ENCODE assay signal across 8 cellular contexts in genomic region chr6:154157082-154157481, GRCh38.
A peak's percentile ranks its signal among the peaks of the same experiment; 100 is the strongest.
DNase-seq lines count a peak whose midpoint lies in the region; ATAC-seq and TF ChIP-seq lines count a peak whose summit lies in the region.

No MANE protein-coding gene starts in this region.

- H4K20me1 ChIP-seq in hepatocyte (ENCODE audit: insufficient read depth, poor library complexity, severe bottlenecking), result no peaks in the 10 kb centered on the region

- H3K9me3 Mint-ChIP-seq in CD4-positive, alpha-beta T cell, result no peaks in the 10 kb centered on the region

- no peak for TF ChIP-seq POLR2A in ovary (IDR thresholded peaks at IDR 0.05)

- H3K36me3 ChIP-seq in ovary (no peaks in the 10 kb centered on the region), A673 (ENCODE audit: insufficient read depth, low read length, poor library complexity, severe bottlenecking) (no peaks in the 10 kb centered on the region), hepatocyte (replicated peaks; ENCODE audit: insufficient read depth, low read depth) (no peaks in the 10 kb centered on the region)

- no peak for DNase-seq in CD4-positive, alpha-beta T cell
- no peak for DNase-seq in fibroblast of the aortic adventitia (ENCODE audit: low read depth)
- no peak for DNase-seq in ovary
- DNase-seq in A673 (ENCODE audit: low spot score), result no peak
- no peak for DNase-seq in DMS79 treated with DMSO at 0.1 percent for 48 hours (lab: John Stamatoyannopoulos, UW)
- DNase-seq in hepatocyte (ENCODE audit: low spot score), result no peak

- WGBS in ovary, 3 donors, result 38 to 47% (median 42%) methylated on average over 4 of the region's 4 CpGs
- 81% methylated on average over 4 of the region's 4 CpGs for WGBS in hepatocyte (ENCODE audit: low lambda C conversion rate, missing lambda C conversion rate)

- no peak overlapping the region for H3K4me2 ChIP-seq in hepatocyte

- H3K4me1 ChIP-seq in ovary (ENCODE audit: insufficient read depth), result peaks cover 1% of the 10 kb centered on the region
- peaks cover 7% of the 10 kb centered on the region for H3K4me1 ChIP-seq in A673 (ENCODE audit: insufficient read depth, low read length, poor library complexity, severe bottlenecking)
- no peaks in the 10 kb centered on the region for H3K4me1 ChIP-seq in hepatocyte (ENCODE audit: insufficient read depth)

- H3K27me3 Mint-ChIP-seq in CD4-positive, alpha-beta T cell, result no peaks in the 10 kb centered on the region

- CTCF ChIA-PET in CD4-positive, alpha-beta T cell (lab: Charles Lee), result interaction anchor here (1.1 to 10.5 kb wide), 3 partner anchors 88 to 213 kb away, joined by 3 to 117 read pairs (median 6); no protein-coding TSS in a partner anchor
- CTCF ChIA-PET in A673 (lab: Charles Lee), result interaction anchor here (1.4 kb wide), 1 partner anchor 120 kb away, joined by 5 read pairs; no protein-coding TSS in a partner anchor

- intact Hi-C loops in CD4-positive, alpha-beta T cell (cut with DNase I, micrococcal nuclease), result loop anchor here (2.0 to 10.0 kb wide), 2 partner anchors 518 to 648 kb away; no protein-coding TSS in a partner anchor
- intact Hi-C loops in ovary (cut with DNase I), result loop anchor here in 2 of 4 donors (5.0 to 10.0 kb wide), 2 partner anchors 120 to 248 kb away; no protein-coding TSS in a partner anchor
- intact Hi-C loops in A673 (cut with micrococcal nuclease; ENCODE audit: unreplicated experiment), result loop anchor here (2.0 to 10.0 kb wide), 4 partner anchors 188 to 1018 kb away; partner anchors contain the start of gene CNKSR3

- H3K27me3 ChIP-seq in CD4-positive, alpha-beta T cell (ENCODE audit: control insufficient read depth, insufficient read depth, low read length), result no peaks in the 10 kb centered on the region
- H3K27me3 ChIP-seq in ovary (no peaks in the 10 kb centered on the region), A673 (replicated peaks; ENCODE audit: insufficient read depth, low read depth, low read length, poor library complexity) (no peaks in the 10 kb centered on the region), hepatocyte (no peaks in the 10 kb centered on the region)

- H3K27ac Mint-ChIP-seq in CD4-positive, alpha-beta T cell, result peak overlapping the region; percentile 93

- H3K79me2 ChIP-seq in hepatocyte, result no peaks in the 10 kb centered on the region

- H3K9me2 ChIP-seq in hepatocyte (replicated peaks; ENCODE audit: insufficient read depth), result no peaks in the 10 kb centered on the region

- H3K27ac ChIP-seq in CD4-positive, alpha-beta T cell (ENCODE audit: low read depth, low read length), result peak overlapping the region; percentile 75
- peak overlapping the region in 1 of 2 donors; percentile 54 for H3K27ac ChIP-seq in ovary
- H3K27ac ChIP-seq in A673 (ENCODE audit: low read depth, low read length, poor library complexity, severe bottlenecking), result no peak overlapping the region
- H3K27ac ChIP-seq in hepatocyte, result no peak overlapping the region

- no peak overlapping the region for H2AFZ ChIP-seq in hepatocyte

- TF ChIP-seq EP300 in ovary (IDR thresholded peaks at IDR 0.05), result no peak

- ATAC-seq in CD4-positive, alpha-beta T cell (ENCODE audit: poor library complexity), result peak; percentile 11
- ATAC-seq in GM19397 (IDR thresholded peaks at IDR 0.05; ENCODE audit: unreplicated experiment) (peak; percentile 43), HG03457 (IDR thresholded peaks at IDR 0.05; ENCODE audit: unreplicated experiment) (peak; percentile 35)

- peak overlapping the region; percentile 7 for H3K4me3 ChIP-seq in fibroblast of the aortic adventitia (ENCODE audit: low read depth, low read length)
- H3K4me3 ChIP-seq in ovary, result no peak overlapping the region
- H3K4me3 ChIP-seq in A673 (ENCODE audit: low read depth, low read length, poor library complexity, severe bottlenecking), result no peak overlapping the region
- H3K4me3 ChIP-seq in hepatocyte, result no peak overlapping the region

- POLR2A ChIA-PET in CD4-positive, alpha-beta T cell (lab: Charles Lee), result interaction anchor here (0.7 to 3.4 kb wide), 12 partner anchors 9 to 211 kb away, joined by 3 to 25 read pairs (median 5); no protein-coding TSS in a partner anchor
- POLR2A ChIA-PET in A673 (lab: Charles Lee; ENCODE audit: low non-redundant PET), result no interaction called here

- H3K4me3 Mint-ChIP-seq in CD4-positive, alpha-beta T cell, result peak overlapping the region; percentile 80

- no TSS peak for BruUV-seq in A673 (replicated peaks; lab: Mats Ljungman, UMichigan)

- no peak for TF ChIP-seq CTCF in CD4-positive, alpha-beta T cell (IDR thresholded peaks at IDR 0.05)
- TF ChIP-seq CTCF in fibroblast of the aortic adventitia (IDR thresholded peaks at IDR 0.05; ENCODE audit: insufficient read depth, low read length), result no peak
- TF ChIP-seq CTCF in ovary (IDR thresholded peaks at IDR 0.05), result no peak
- TF ChIP-seq CTCF in A673 (conservative IDR thresholded peaks at IDR 0.05; ENCODE audit: low read depth, low read length), result no peak
- no peak for TF ChIP-seq CTCF in hepatocyte (IDR thresholded peaks at IDR 0.05; ENCODE audit: poor library complexity)

- H3K36me3 Mint-ChIP-seq in CD4-positive, alpha-beta T cell (ENCODE audit: low read depth), result peaks cover 26% of the 10 kb centered on the region

- peaks cover 68% of the 10 kb centered on the region for H3K4me1 Mint-ChIP-seq in CD4-positive, alpha-beta T cell (ENCODE audit: low read depth)

- H3K9me3 ChIP-seq in CD4-positive, alpha-beta T cell (ENCODE audit: control insufficient read depth, low read length), result no peaks in the 10 kb centered on the region
- H3K9me3 ChIP-seq in ovary (no peaks in the 10 kb centered on the region), A673 (ENCODE audit: low read depth, low read length, poor library complexity, severe bottlenecking) (no peaks in the 10 kb centered on the region), hepatocyte (ENCODE audit: low read depth) (no peaks in the 10 kb centered on the region)
